Comparison of ENCODE assay signal across 1 cellular context in genomic region chr3:178260887-178261286, GRCh38.
A peak's percentile ranks its signal among the peaks of the same experiment; 100 is the strongest.
TF ChIP-seq lines count a peak whose summit lies in the region.

No MANE protein-coding gene starts in this region.

TF ChIP-seq in K562, 482 proteins besides CTCF, POLR2A, EP300 and RAD21 (continued from another document and continues in another):
- TF ChIP-seq CLOCK (CRISPR knock-in tag; IDR thresholded peaks at IDR 0.05; ENCODE audit: borderline replicate concordance) (no peak), EP400 (IDR thresholded peaks at IDR 0.05) (peak; percentile 53), CREM (IDR thresholded peaks at IDR 0.05; ENCODE audit: low read depth) (no peak), ESRRA (IDR thresholded peaks at IDR 0.05; ENCODE audit: borderline replicate concordance, low read depth) (no peak), FOS (IDR thresholded peaks at IDR 0.05; ENCODE audit: extremely low read depth, insufficient read length) (no peak), ETS1 (conservative IDR thresholded peaks at IDR 0.05; ENCODE audit: control insufficient read depth, low read depth, low read length) (no peak), ZNF277 (CRISPR knock-in tag; IDR thresholded peaks at IDR 0.05; ENCODE audit: borderline replicate concordance) (no peak), PHF8 (IDR thresholded peaks at IDR 0.05; ENCODE audit: borderline replicate concordance, low read length) (no peak), HMGN3 (IDR thresholded peaks at IDR 0.05; ENCODE audit: borderline replicate concordance, extremely low read depth, insufficient read length, low read depth, low read length) (no peak), SPI1 (IDR thresholded peaks at IDR 0.05; ENCODE audit: borderline replicate concordance, low read depth, low read length) (no peak), TAF9B (IDR thresholded peaks at IDR 0.05; ENCODE audit: partially characterized antibody) (peak; percentile 35), ZKSCAN8 (CRISPR knock-in tag; IDR thresholded peaks at IDR 0.05) (no peak), CHCHD3 (CRISPR knock-in tag; IDR thresholded peaks at IDR 0.05) (no peak), RB1 (IDR thresholded peaks at IDR 0.05; ENCODE audit: low read depth) (no peak), ZNF644 (tag; IDR thresholded peaks at IDR 0.05; ENCODE audit: low read depth) (no peak), PBX2 (CRISPR knock-in tag; IDR thresholded peaks at IDR 0.05; ENCODE audit: low read depth) (no peak), PBX2 (tag; conservative IDR thresholded peaks at IDR 0.05; ENCODE audit: low read depth) (peak; percentile 95), CGGBP1 (CRISPR knock-in tag; IDR thresholded peaks at IDR 0.05) (no peak), AFF4 (CRISPR knock-in tag; IDR thresholded peaks at IDR 0.05) (no peak), NFE2L1 (tag; IDR thresholded peaks at IDR 0.05; ENCODE audit: borderline replicate concordance, low read depth) (no peak), MECOM (CRISPR knock-in tag; IDR thresholded peaks at IDR 0.05) (peak; percentile 92), PML (IDR thresholded peaks at IDR 0.05; ENCODE audit: low read length) (peak; percentile 85), VEZF1 (CRISPR knock-in tag; IDR thresholded peaks at IDR 0.05) (no peak), EZH2 (IDR thresholded peaks at IDR 0.05; ENCODE audit: borderline replicate concordance, low read depth, low read length) (no peak), LCOR (CRISPR knock-in tag; IDR thresholded peaks at IDR 0.05) (no peak), GMEB1 (CRISPR knock-in tag; IDR thresholded peaks at IDR 0.05) (no peak), ZNF174 (CRISPR knock-in tag; IDR thresholded peaks at IDR 0.05) (no peak), HNRNPLL (IDR thresholded peaks at IDR 0.05; ENCODE audit: low read depth, low read length, poor library complexity, severe bottlenecking) (no peak), TAF1 (IDR thresholded peaks at IDR 0.05; ENCODE audit: control insufficient read depth, extremely low read depth, insufficient read depth, low read length, severe bottlenecking) (no peak), KLF10 (CRISPR knock-in tag; IDR thresholded peaks at IDR 0.05) (no peak), ZC3H8 (IDR thresholded peaks at IDR 0.05) (no peak), SIN3B (IDR thresholded peaks at IDR 0.05; ENCODE audit: low read depth) (no peak), E4F1 (CRISPR knock-in tag; IDR thresholded peaks at IDR 0.05; ENCODE audit: borderline replicate concordance) (no peak), ZNF707 (CRISPR knock-in tag; conservative IDR thresholded peaks at IDR 0.05) (no peak), TEAD2 (tag; IDR thresholded peaks at IDR 0.05) (no peak), ZFPM2 (CRISPR knock-in tag; IDR thresholded peaks at IDR 0.05) (no peak), BRD9 (IDR thresholded peaks at IDR 0.05; ENCODE audit: low read depth, partially characterized antibody) (peak; percentile 86), RHOXF2B (CRISPR knock-in tag; conservative IDR thresholded peaks at IDR 0.05) (no peak), NKRF (IDR thresholded peaks at IDR 0.05; ENCODE audit: borderline replicate concordance) (no peak), BDP1 (IDR thresholded peaks at IDR 0.05; ENCODE audit: insufficient read depth, insufficient read length) (no peak), ID3 (CRISPR knock-in tag; IDR thresholded peaks at IDR 0.05) (no peak), ID3 (tag; IDR thresholded peaks at IDR 0.05) (no peak), HMG20A (CRISPR knock-in tag; conservative IDR thresholded peaks at IDR 0.05) (no peak), POLR2AphosphoS5 (IDR thresholded peaks at IDR 0.05; ENCODE audit: control insufficient read depth, insufficient read depth, low read depth, low read length) (peak; percentile 63)
